In the genomic region with DNA sequence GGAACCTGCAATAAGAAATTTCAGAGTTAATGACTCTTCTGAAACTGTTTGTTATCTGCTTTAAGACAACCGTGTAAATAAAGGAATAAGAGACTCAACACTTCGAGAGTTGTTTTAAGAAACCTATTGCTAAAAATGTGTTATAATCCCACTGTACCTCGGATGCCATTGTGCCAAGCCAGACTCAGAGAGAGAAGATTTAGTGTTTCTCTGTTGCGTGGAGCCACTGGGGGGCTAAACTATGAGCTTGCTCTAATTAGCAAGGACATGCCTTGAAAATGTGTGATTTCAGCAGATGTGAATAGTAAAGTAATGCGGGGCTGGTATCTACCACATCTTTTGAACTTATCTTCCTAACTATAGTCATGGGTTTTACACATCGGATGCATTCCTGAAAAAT, we compare ENCODE assay signal across 1 cellular context.
TF ChIP-seq lines count a peak whose summit lies in the region.

No MANE protein-coding gene starts in this region.

TF ChIP-seq in K562, 482 proteins besides CTCF, POLR2A, EP300 and RAD21 (continued from another document):
- no peak for TF ChIP-seq MLLT1 (IDR thresholded peaks at IDR 0.05)
- TF ChIP-seq ATF7 (IDR thresholded peaks at IDR 0.05), result no peak
- TF ChIP-seq ZFP1 (CRISPR knock-in tag; IDR thresholded peaks at IDR 0.05), result no peak
